ENCODE assay signal across 18 cellular contexts in the genomic region with DNA sequence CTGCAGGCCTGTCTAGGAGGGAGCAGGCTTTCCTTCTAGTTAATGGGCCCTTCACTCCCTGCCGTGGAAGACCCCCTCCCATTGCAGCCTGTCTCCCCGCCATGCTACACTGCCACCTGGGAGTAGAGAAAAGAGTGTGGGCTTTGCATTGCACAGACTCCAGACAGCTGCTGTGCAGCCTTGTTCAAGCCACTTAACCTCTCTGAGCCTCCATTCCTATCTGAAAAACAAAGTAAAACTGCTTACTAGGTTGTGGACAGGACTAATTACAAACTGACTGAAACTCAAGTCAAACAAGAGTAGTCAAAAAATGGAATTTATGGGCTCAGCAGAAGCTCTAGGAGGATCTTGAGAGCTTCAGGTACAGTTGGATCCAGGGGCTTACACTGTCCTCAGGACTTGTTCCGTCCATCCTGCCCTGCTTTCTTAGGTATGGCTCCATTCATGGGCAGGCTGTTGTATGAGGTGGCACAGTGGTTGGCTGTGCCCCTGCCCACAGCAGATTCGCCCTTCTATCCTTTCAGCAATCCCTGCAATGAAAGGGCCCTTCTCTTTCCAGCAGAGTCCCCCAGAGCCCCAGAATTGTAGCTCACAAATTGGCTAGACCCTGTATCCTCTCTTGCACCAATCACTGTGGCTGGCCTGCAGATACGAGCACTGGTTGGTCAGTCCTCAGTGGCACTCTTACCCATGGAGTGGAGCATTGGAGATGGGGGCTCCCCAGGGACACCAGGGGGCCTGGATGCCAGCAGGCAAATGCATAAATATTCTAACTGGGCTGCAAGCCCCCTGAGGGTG. TPM values are rescaled to one million over a fixed set of nuclear protein-coding genes. Genes with fewer than 3 reads are reported as not detected.
A peak's percentile ranks its signal among the peaks of the same experiment; 100 is the strongest.
DNase-seq lines count a peak whose midpoint lies in the region; ATAC-seq, FAIRE-seq and TF ChIP-seq lines count a peak whose summit lies in the region.
"Had no signal": no experiment of that assay in that cellular context is flagged by ENCODE, and none has a peak within 500 bp of the region (broad histone marks: within the 10 kb centered on the region; RNA-seq: fewer than 3 reads in every experiment).

No MANE protein-coding gene starts in this region.

- H3K4me2 ChIP-seq in K562 (ENCODE audit: insufficient read depth, low read length) (no peak overlapping the region), osteoblast (ENCODE audit: insufficient read depth, low read length) (no peak overlapping the region)

- H4K20me1 ChIP-seq in K562 (replicated peaks; ENCODE audit: control insufficient read depth, insufficient read depth, low read length): peaks cover 9% of the 10 kb centered on the region; the same call in 1 of the 2 replicates
- H4K20me1 ChIP-seq in osteoblast (ENCODE audit: insufficient read depth, low read length): peaks cover 55% of the 10 kb centered on the region

- POLR2A ChIA-PET in K562 (lab: Yijun Ruan, JAX): no interaction called here

- no peak overlapping the region for H3K4me3 ChIP-seq in K562
- H3K4me3 ChIP-seq in osteoblast (ENCODE audit: insufficient read depth, low read length): no peak overlapping the region
- H3K4me3 ChIP-seq: GM12878, GM23248 had no signal

- H3K79me2 ChIP-seq in K562 (ENCODE audit: control insufficient read depth, insufficient read depth, low read length): no peaks in the 10 kb centered on the region
- no peaks in the 10 kb centered on the region for H3K79me2 ChIP-seq in osteoblast (ENCODE audit: insufficient read depth, low read length)

- no peak for FAIRE-seq in K562 (lab: Jason Lieb, UNC)
- FAIRE-seq: GM12878, GM18507 had no signal

- TF ChIP-seq CTCF in K562 (IDR thresholded peaks at IDR 0.05 in 2 of 3, conservative IDR thresholded peaks at IDR 0.05 in 1 of 3; ENCODE audit: insufficient read depth in 2 of 3, low read depth in 1 of 3, low read length in 3 of 3) (no peak), osteoblast (IDR thresholded peaks at IDR 0.05; ENCODE audit: extremely low read depth, low read depth, low read length) (no peak), foreskin keratinocyte (conservative IDR thresholded peaks at IDR 0.05) (no peak)

- H3K4me1 ChIP-seq in K562 (replicated peaks in 1 of 2; ENCODE audit: control insufficient read depth in 2 of 2, insufficient read depth in 2 of 2, low read length in 2 of 2) (no peaks in the 10 kb centered on the region), osteoblast (ENCODE audit: insufficient read depth, low read length) (peaks cover 13% of the 10 kb centered on the region), foreskin keratinocyte (no peaks in the 10 kb centered on the region)

- H3K27ac ChIP-seq in K562 (ENCODE audit: extremely low read depth, low read depth, low read length): no peak overlapping the region
- H3K27ac ChIP-seq in osteoblast (ENCODE audit: low read depth, low read length): no peak overlapping the region
- no peak overlapping the region for H3K27ac ChIP-seq in foreskin keratinocyte
- H3K27ac ChIP-seq: GM23248 had no signal

- ATAC-seq in Right ventricle myocardium superior (ENCODE audit: poor library complexity) (no peak), K562 (no peak), foreskin keratinocyte (no peak)
- ATAC-seq: GM12878 had no signal

- in situ Hi-C loops in K562 (cut with MboI): no loop called here

- no peak for TF ChIP-seq EP300 in K562 (IDR thresholded peaks at IDR 0.05; ENCODE audit: low read length)

- CTCF ChIA-PET in K562 (lab: Yijun Ruan, JAX; ENCODE audit: low intra/inter-chr PET ratio): no interaction called here

- no peak overlapping the region for H3K9ac ChIP-seq in K562 (ENCODE audit: insufficient read depth in 1 of 2, low read depth in 2 of 2, low read length in 2 of 2)
- H3K9ac ChIP-seq: GM23248 had no signal

- 0% methylated on average over 5 of the region's 5 CpGs for WGBS in K562 (ENCODE audit: insufficient coverage, low coverage, missing lambda C conversion rate)

- no TSS peak for BruUV-seq in K562 (replicated peaks; lab: Mats Ljungman, UMichigan)

- no peaks in the 10 kb centered on the region for H3K9me1 ChIP-seq in K562 (ENCODE audit: control insufficient read depth, insufficient read depth, low read length)

- H3K9me3 ChIP-seq in K562 (replicated peaks; ENCODE audit: control insufficient read depth, insufficient read depth, low read depth, low read length) (no peaks in the 10 kb centered on the region), osteoblast (ENCODE audit: low read depth, low read length) (no peaks in the 10 kb centered on the region)

- TF ChIP-seq POLR2A in K562 (conservative IDR thresholded peaks at IDR 0.05): no peak

- TF ChIP-seq RAD21 in K562 (CRISPR knock-in tag; conservative IDR thresholded peaks at IDR 0.05 in 1 of 2, IDR thresholded peaks at IDR 0.05 in 1 of 2): no peak

- H3K27me3 ChIP-seq in K562 (ENCODE audit: control insufficient read depth in 2 of 2, insufficient read depth in 2 of 2, low read length in 2 of 2) (peaks cover 2 to 38% of the 10 kb centered on the region in 2 experiments; a peak in 3 of 5 replicates), osteoblast (ENCODE audit: insufficient read depth, low read length) (peaks cover 2% of the 10 kb centered on the region), foreskin keratinocyte (peaks cover 11% of the 10 kb centered on the region)

- H3K36me3 ChIP-seq in K562 (ENCODE audit: control insufficient read depth, insufficient read depth, low read length): no peaks in the 10 kb centered on the region
- H3K36me3 ChIP-seq in osteoblast (ENCODE audit: insufficient read depth, low read length): no peaks in the 10 kb centered on the region

- H2AFZ ChIP-seq in K562 (ENCODE audit: low read depth, low read length) (no peak overlapping the region), osteoblast (ENCODE audit: low read length) (no peak overlapping the region)
- H2AFZ ChIP-seq: GM23248 had no signal

- intact Hi-C loops in cardiac septum (cut with DNase I) (no loop called here), Right ventricle myocardium superior (cut with DNase I) (no loop called here), K562 (cut with micrococcal nuclease) (no loop called here)

- peak; percentile 53 for DNase-seq in cardiac septum (ENCODE audit: low spot score)
- no peak for DNase-seq in Right ventricle myocardium superior
- no peak for DNase-seq in K562 (ENCODE audit: extremely low read depth in 1 of 4, low spot score in 3 of 4)
- DNase-seq in osteoblast (ENCODE audit: insufficient read length, low spot score, missing footprints): peak; percentile 62
- no peak for DNase-seq in foreskin keratinocyte
- no peak for DNase-seq in H4 (ENCODE audit: low spot score)
- no peak for DNase-seq in NCI-H226
- DNase-seq: 8988T; ACHN; C1 segment of cervical spinal cord; Calu3; CD4-positive, alpha-beta T cell; DMS 273 treated with DMSO at 0.1 percent for 48 hours; DMS79; GM23248; H9 had no signal

TF ChIP-seq in K562, 482 proteins besides CTCF, POLR2A, EP300 and RAD21 (continues in another document):
- TF ChIP-seq KDM1A (IDR thresholded peaks at IDR 0.05): 0 out of 4 replicates have a peak, but pooled peaks of 1 of the 2 experiments have one; percentile 22
- TF ChIP-seq, protein P1, sequence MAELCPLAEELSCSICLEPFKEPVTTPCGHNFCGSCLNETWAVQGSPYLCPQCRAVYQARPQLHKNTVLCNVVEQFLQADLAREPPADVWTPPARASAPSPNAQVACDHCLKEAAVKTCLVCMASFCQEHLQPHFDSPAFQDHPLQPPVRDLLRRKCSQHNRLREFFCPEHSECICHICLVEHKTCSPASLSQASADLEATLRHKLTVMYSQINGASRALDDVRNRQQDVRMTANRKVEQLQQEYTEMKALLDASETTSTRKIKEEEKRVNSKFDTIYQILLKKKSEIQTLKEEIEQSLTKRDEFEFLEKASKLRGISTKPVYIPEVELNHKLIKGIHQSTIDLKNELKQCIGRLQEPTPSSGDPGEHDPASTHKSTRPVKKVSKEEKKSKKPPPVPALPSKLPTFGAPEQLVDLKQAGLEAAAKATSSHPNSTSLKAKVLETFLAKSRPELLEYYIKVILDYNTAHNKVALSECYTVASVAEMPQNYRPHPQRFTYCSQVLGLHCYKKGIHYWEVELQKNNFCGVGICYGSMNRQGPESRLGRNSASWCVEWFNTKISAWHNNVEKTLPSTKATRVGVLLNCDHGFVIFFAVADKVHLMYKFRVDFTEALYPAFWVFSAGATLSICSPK (IDR thresholded peaks at IDR 0.05; ENCODE audit: borderline replicate concordance): no peak
- TF ChIP-seq NCOA2 (IDR thresholded peaks at IDR 0.05; ENCODE audit: partially characterized antibody in 2 of 2): no peak
- no peak for TF ChIP-seq ZNF507 (tag; conservative IDR thresholded peaks at IDR 0.05)
- TF ChIP-seq, protein P2, sequence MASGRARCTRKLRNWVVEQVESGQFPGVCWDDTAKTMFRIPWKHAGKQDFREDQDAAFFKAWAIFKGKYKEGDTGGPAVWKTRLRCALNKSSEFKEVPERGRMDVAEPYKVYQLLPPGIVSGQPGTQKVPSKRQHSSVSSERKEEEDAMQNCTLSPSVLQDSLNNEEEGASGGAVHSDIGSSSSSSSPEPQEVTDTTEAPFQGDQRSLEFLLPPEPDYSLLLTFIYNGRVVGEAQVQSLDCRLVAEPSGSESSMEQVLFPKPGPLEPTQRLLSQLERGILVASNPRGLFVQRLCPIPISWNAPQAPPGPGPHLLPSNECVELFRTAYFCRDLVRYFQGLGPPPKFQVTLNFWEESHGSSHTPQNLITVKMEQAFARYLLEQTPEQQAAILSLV (tag; IDR thresholded peaks at IDR 0.05): no peak

RNA-seq across cellular contexts. Expression of a gene that starts 19.6 kb away (rescaled TPM):
- total RNA-seq in cardiac septum: 20.7 TPM
- 17.3 TPM for total RNA-seq in Right ventricle myocardium superior
- total RNA-seq in K562 (2011; cell fraction: chromatin; rRNA removed; ENCODE audit: low replicate concordance): 0.37 and 0.69 TPM in 2 replicates
- total RNA-seq in K562 (2011; cell fraction: nucleolus; rRNA removed): 0.39 and 0.67 TPM in 2 replicates
- 0.88 and 1.1 TPM in 2 replicates for total RNA-seq in K562 (2011; cell fraction: nucleoplasm; rRNA removed)
- 0.14 and 0.41 TPM in 2 replicates for total RNA-seq in K562 (2014; rRNA removed)
- total RNA-seq in K562 (2014; rRNA removed; fragmentation: Illumina TruSeq; extraction: Trizol): 0.13 and 0.22 TPM in 2 replicates
- total RNA-seq in K562 (2015; rRNA removed; fragmentation: Illumina TruSeq; extraction: Trizol): 0.36 and 0.53 TPM in 2 replicates
- total RNA-seq in K562 (2021): 0.78 and 1.1 TPM in 2 replicates
- 0.29 and 0.50 TPM in 2 replicates for polyA plus RNA-seq in K562 (2011; rRNA removed)
- 0.32 and 0.70 TPM in 2 replicates for polyA plus RNA-seq in K562 (2011; cell fraction: cytosol; rRNA removed)
- 0.93 and 1.3 TPM in 2 replicates for polyA plus RNA-seq in K562 (2011; cell fraction: nucleus; rRNA removed)
- 0.55 and 0.82 TPM in 2 replicates for polyA plus RNA-seq in K562 (2012)
- 0.57 and 0.74 TPM in 2 replicates for polyA plus RNA-seq in K562 (2014; fragmentation: Illumina TruSeq; extraction: Trizol)
- polyA plus RNA-seq in K562 (2014; fragmentation: Nextera tagmentation; extraction: Ambion mirVana): under 1 TPM; 0.01 to 0.03 TPM
- 0.23 and 0.38 TPM in 2 replicates for polyA plus RNA-seq in K562 (2014; rRNA removed)
- 0.39 and 0.81 TPM in 2 replicates for polyA minus RNA-seq in K562 (2011; rRNA and poly(A)+ RNA removed)
- 0.48 and 1.5 TPM in 2 replicates for polyA minus RNA-seq in K562 (2011; cell fraction: cytosol; rRNA and poly(A)+ RNA removed)
- 0.40 and 1.00 TPM in 2 replicates for polyA minus RNA-seq in K562 (2011; cell fraction: nucleus; rRNA and poly(A)+ RNA removed)
- total RNA-seq in osteoblast: 5.4 and 6.8 TPM in 2 replicates
- total RNA-seq in foreskin keratinocyte: 5.7 and 6.2 TPM in 2 replicates
- 2.6 and 3.3 TPM in 2 replicates for polyA plus RNA-seq in foreskin keratinocyte
- 6.7 and 13.1 TPM in 2 replicates for total RNA-seq in H4 (2014; rRNA removed; shearing (Covaris generic))

Comparison
In these comparisons a context has a peak if more than half of its experiments do, and no peak if none do; other contexts are left out.
1. DNase-seq: peak in cardiac septum (single experiment) and osteoblast (single experiment); none in Right ventricle myocardium superior (single experiment), K562 (0 of 4), foreskin keratinocyte (0 of 2), H4 (single experiment) and NCI-H226 (single experiment).